Comparison of ENCODE assay signal across 19 cellular contexts in genomic region chr1:155033524-155033923, GRCh38. TPM values are rescaled to one million over a fixed set of nuclear protein-coding genes. Genes with fewer than 3 reads are reported as not detected.
DNase-seq lines count a peak whose midpoint lies in the region; ATAC-seq, FAIRE-seq and TF ChIP-seq lines count a peak whose summit lies in the region.
"Had no signal": no experiment of that assay in that cellular context is flagged by ENCODE, and none has a peak within 500 bp of the region (broad histone marks: within the 10 kb centered on the region; RNA-seq: fewer than 3 reads in every experiment).

TSS of gene DCST1 (plus strand) at chr1:155033824. CDS start at chr1:155034037, 213 bp downstream.
TSS of gene DCST2 (minus strand) at chr1:155033781. CDS start at chr1:155033701, 80 bp downstream.

- H4K5ac ChIP-seq in IMR-90 (ENCODE audit: low read depth, low read length) (no peak within 1 kb of the TSS), H1 (ENCODE audit: insufficient read length, low read depth, low read length) (no peak within 1 kb of the TSS), mesendoderm (ENCODE audit: low read length) (no peak within 1 kb of the TSS)

- H3K79me1 ChIP-seq in IMR-90 (ENCODE audit: low read depth in 1 of 2, low read length in 2 of 2) (no peaks in the 10 kb centered on the region), H1 (ENCODE audit: low read depth, low read length) (no peaks in the 10 kb centered on the region), mesendoderm (ENCODE audit: low read length) (no peaks in the 10 kb centered on the region)

- no peak within 1 kb of the TSS for H4K8ac ChIP-seq in IMR-90 (ENCODE audit: low read depth in 2 of 2, low read length in 2 of 2)
- H4K8ac ChIP-seq in H1 (ENCODE audit: extremely low read depth, insufficient read depth, low read length) = peak within 1 kb of the TSS; percentile 35
- no peak within 1 kb of the TSS for H4K8ac ChIP-seq in mesendoderm (ENCODE audit: low read depth, low read length)

- H3K4ac ChIP-seq in IMR-90 (ENCODE audit: low read depth, low read length) (no peak within 1 kb of the TSS), H1 (replicated peaks; ENCODE audit: insufficient read length, low read depth, low read length) (no peak within 1 kb of the TSS), mesendoderm (ENCODE audit: low read depth, low read length) (no peak within 1 kb of the TSS)

- H3K9me3 ChIP-seq in IMR-90 (ENCODE audit: control insufficient read depth, insufficient read depth, low read length) (no peaks in the 10 kb centered on the region), H1 (ENCODE audit: insufficient read depth in 2 of 2, low read depth in 1 of 2, low read length in 1 of 2) (no peaks in the 10 kb centered on the region)
- H3K9me3 ChIP-seq: BLaER1 treated with 17β-estradiol and CSF1 and Interleukin-3, amounts not matched to agents 10 nM and 100 nM; HAP-1 had no signal

- H3K23me2 ChIP-seq in H1 (ENCODE audit: low read depth, low read length) = no peaks in the 10 kb centered on the region

- no peak within 1 kb of the TSS for H3K4me3 Mint-ChIP-seq in progenitor cell of endocrine pancreas (ENCODE audit: low read depth)
- H3K4me3 Mint-ChIP-seq: B cell; CD8-positive, alpha-beta T cell had no signal

- no peak within 1 kb of the TSS for H4K91ac ChIP-seq in IMR-90 (ENCODE audit: insufficient read depth, low read depth, low read length)
- H4K91ac ChIP-seq in H1 (replicated peaks; ENCODE audit: insufficient read length, low read length) = no peak within 1 kb of the TSS

- POLR2A ChIA-PET in IMR-90 (lab: Charles Lee; ENCODE audit: unreplicated experiment) = no interaction called here
- POLR2A ChIA-PET in H1 (lab: Charles Lee; ENCODE audit: partially characterized antibody) = interaction anchor here (0.7 to 8.8 kb wide), 4 partner anchors 9 to 97 kb away, joined by 3 to 60 read pairs (median 5); partner anchors contain the start of gene PMVK

- H3K9me3 Mint-ChIP-seq in progenitor cell of endocrine pancreas (ENCODE audit: low read depth) = no peaks in the 10 kb centered on the region
- H3K9me3 Mint-ChIP-seq: CD8-positive, alpha-beta T cell had no signal

- no peaks in the 10 kb centered on the region for H3K36me3 Mint-ChIP-seq in progenitor cell of endocrine pancreas (ENCODE audit: insufficient read depth)
- H3K36me3 Mint-ChIP-seq: CD8-positive, alpha-beta T cell had no signal

- H3K56ac ChIP-seq in IMR-90 (ENCODE audit: extremely low read depth, insufficient read depth, low read length) (no peak within 1 kb of the TSS), H1 (replicated peaks; ENCODE audit: insufficient read length, low read depth, low read length) (no peak within 1 kb of the TSS), mesendoderm (ENCODE audit: low read length) (no peak within 1 kb of the TSS)

- H3K27ac Mint-ChIP-seq in progenitor cell of endocrine pancreas = peak within 1 kb of the TSS; percentile 30
- H3K27ac Mint-ChIP-seq: B cell; CD8-positive, alpha-beta T cell had no signal

- H3K27ac ChIP-seq in IMR-90 (ENCODE audit: insufficient read depth, low read length) = no peak within 1 kb of the TSS
- H3K27ac ChIP-seq in H1 (ENCODE audit: low read depth, low read length) = no peak within 1 kb of the TSS
- no peak within 1 kb of the TSS for H3K27ac ChIP-seq in mesendoderm (ENCODE audit: low read depth, low read length)
- H3K27ac ChIP-seq: BLaER1 treated with 17β-estradiol and CSF1 and Interleukin-3, amounts not matched to agents 10 nM and 100 nM; HL-60 had no signal

- peaks cover 5% of the 10 kb centered on the region; the same call in 1 of the 2 replicates for H3K9me1 ChIP-seq in IMR-90 (ENCODE audit: insufficient read depth, low read length)

- H2AFZ ChIP-seq in IMR-90 (replicated peaks; ENCODE audit: low read length, poor library complexity) (no peak within 1 kb of the TSS), H1 (ENCODE audit: low read length) (no peak within 1 kb of the TSS)

- no peak for ATAC-seq in IMR-90 (ENCODE audit: low read depth)
- ATAC-seq: CD8-positive, alpha-beta T cell had no signal

- TF ChIP-seq POLR2A in IMR-90 (IDR thresholded peaks at IDR 0.05; ENCODE audit: low read depth, low read length) (no peak), H1 (IDR thresholded peaks at IDR 0.05; ENCODE audit: control extremely low read depth in 1 of 2, low read depth in 2 of 2, low read length in 2 of 2) (no peak)

- H4K20me1 ChIP-seq in IMR-90 (ENCODE audit: insufficient read depth, low read length) (no peaks in the 10 kb centered on the region; the same call in 1 of the 2 replicates), H1 (replicated peaks in 1 of 2; ENCODE audit: control insufficient read depth in 1 of 2, insufficient read depth in 2 of 2, low read length in 2 of 2) (no peaks in the 10 kb centered on the region)
- H4K20me1 ChIP-seq: BLaER1 treated with 17β-estradiol and CSF1 and Interleukin-3, amounts not matched to agents 10 nM and 100 nM had no signal

- dilution Hi-C loops in IMR-90 (cut with HindIII; ENCODE audit: low sequenced_read_pairs, unreplicated experiment) = no loop called here

- no peak within 1 kb of the TSS; the same call in 1 of the 2 replicates for H3K23ac ChIP-seq in IMR-90 (ENCODE audit: low read depth, low read length)
- H3K23ac ChIP-seq in H1 (ENCODE audit: insufficient read length) = no peak within 1 kb of the TSS
- H3K23ac ChIP-seq in mesendoderm (ENCODE audit: low read length) = peak within 1 kb of the TSS; percentile 57

- H3K27me3 ChIP-seq in IMR-90 (ENCODE audit: control insufficient read depth, insufficient read depth, low read length) (peaks cover 45% of the 10 kb centered on the region), H1 (replicated peaks in 1 of 4; ENCODE audit: control insufficient read depth in 3 of 4, extremely low read depth in 1 of 4, insufficient read depth in 3 of 4, low read length in 3 of 4) (peaks cover 0 to 2% (median 0%) of the 10 kb centered on the region in 4 experiments; a peak in 2 of 7 replicates), mesendoderm (ENCODE audit: insufficient read depth, low read length, poor library complexity) (no peaks in the 10 kb centered on the region)
- H3K27me3 ChIP-seq: BLaER1 treated with 17β-estradiol and CSF1 and Interleukin-3, amounts not matched to agents 10 nM and 100 nM had no signal

- H2BK120ac ChIP-seq in IMR-90 (ENCODE audit: low read depth, low read length) (no peak within 1 kb of the TSS), H1 (replicated peaks; ENCODE audit: low read depth, low read length) (no peak within 1 kb of the TSS), mesendoderm (ENCODE audit: low read depth, low read length) (no peak within 1 kb of the TSS)

- H2BK15ac ChIP-seq in IMR-90 (ENCODE audit: low read depth, low read length) = no peak within 1 kb of the TSS
- H2BK15ac ChIP-seq in H1 (ENCODE audit: low read length) = no peak within 1 kb of the TSS
- H2BK15ac ChIP-seq in mesendoderm (replicated peaks; ENCODE audit: low read depth) = no peak within 1 kb of the TSS

- TF ChIP-seq RAD21 in IMR-90 (IDR thresholded peaks at IDR 0.05; ENCODE audit: low read length) (no peak), H1 (IDR thresholded peaks at IDR 0.05 in 1 of 2, conservative IDR thresholded peaks at IDR 0.05 in 1 of 2; ENCODE audit: low read depth in 2 of 2, low read length in 2 of 2) (no peak)

- H3K4me3 ChIP-seq in IMR-90 (ENCODE audit: insufficient read depth, low read depth, low read length) = no peak within 1 kb of the TSS
- no peak within 1 kb of the TSS for H3K4me3 ChIP-seq in H1 (ENCODE audit: extremely low read depth in 1 of 4, insufficient read depth in 2 of 4, low read depth in 3 of 4, low read length in 4 of 4)
- H3K4me3 ChIP-seq in mesendoderm (ENCODE audit: low read length) = no peak within 1 kb of the TSS
- H3K4me3 ChIP-seq: BLaER1 treated with 17β-estradiol and CSF1 and Interleukin-3, amounts not matched to agents 10 nM and 100 nM; HAP-1 had no signal

- H2BK20ac ChIP-seq in IMR-90 (ENCODE audit: low read depth, low read length) (no peak within 1 kb of the TSS), H1 (ENCODE audit: low read length) (no peak within 1 kb of the TSS)

- no TSS peak for BruUV-seq in IMR-90 (replicated peaks; lab: Mats Ljungman, UMichigan)

- no peak within 1 kb of the TSS for H3K18ac ChIP-seq in IMR-90 (ENCODE audit: low read depth, low read length)
- H3K18ac ChIP-seq in H1 (ENCODE audit: extremely low read depth, low read length) = no peak within 1 kb of the TSS
- no peak within 1 kb of the TSS for H3K18ac ChIP-seq in mesendoderm (ENCODE audit: low read length)

- H3K9ac ChIP-seq in IMR-90 (ENCODE audit: low read depth, low read length) (no peak within 1 kb of the TSS), H1 (replicated peaks in 1 of 4; ENCODE audit: extremely low read depth in 1 of 4, low read depth in 3 of 4, low read length in 3 of 4) (no peak within 1 kb of the TSS), mesendoderm (ENCODE audit: low read length) (no peak within 1 kb of the TSS)
- H3K9ac ChIP-seq: BLaER1 treated with 17β-estradiol and CSF1 and Interleukin-3, amounts not matched to agents 10 nM and 100 nM had no signal

- H2AK5ac ChIP-seq in IMR-90 (ENCODE audit: low read depth, low read length) (no peak within 1 kb of the TSS), H1 (ENCODE audit: low read depth, low read length) (no peak within 1 kb of the TSS), mesendoderm (ENCODE audit: low read length) (no peak within 1 kb of the TSS)

- intact Hi-C loops in IMR-90 (cut with micrococcal nuclease) = no loop called here

- no peak within 1 kb of the TSS for H2BK12ac ChIP-seq in H1 (ENCODE audit: low read depth, low read length)

- TF ChIP-seq EP300 in H1 (IDR thresholded peaks at IDR 0.05; ENCODE audit: borderline replicate concordance in 1 of 2, low read depth in 2 of 2, low read length in 2 of 2) = no peak

- H3K4me1 Mint-ChIP-seq in progenitor cell of endocrine pancreas (ENCODE audit: low read depth) = peaks cover under 1% of the 10 kb centered on the region
- H3K4me1 Mint-ChIP-seq: B cell had no signal

- H3K27me3 Mint-ChIP-seq in progenitor cell of endocrine pancreas = peaks cover 19% of the 10 kb centered on the region

- no peaks in the 10 kb centered on the region for H3K36me3 ChIP-seq in IMR-90 (ENCODE audit: control insufficient read depth, insufficient read depth, low read length)
- no peaks in the 10 kb centered on the region for H3K36me3 ChIP-seq in H1 (ENCODE audit: control insufficient read depth in 2 of 4, insufficient read depth in 4 of 4, low read length in 3 of 4)
- no peaks in the 10 kb centered on the region for H3K36me3 ChIP-seq in mesendoderm (ENCODE audit: control insufficient read depth, insufficient read depth, low read length)
- H3K36me3 ChIP-seq: BLaER1 treated with 17β-estradiol and CSF1 and Interleukin-3, amounts not matched to agents 10 nM and 100 nM; HAP-1 had no signal

- H3K79me2 ChIP-seq in H1 (ENCODE audit: control insufficient read depth in 1 of 2, insufficient read depth in 2 of 2, low read length in 2 of 2) = no peaks in the 10 kb centered on the region
- H3K79me2 ChIP-seq in mesendoderm (ENCODE audit: control insufficient read depth, insufficient read depth, low read length) = no peaks in the 10 kb centered on the region

- H3K4me2 ChIP-seq in IMR-90 (ENCODE audit: low read depth, low read length) = no peak within 1 kb of the TSS
- H3K4me2 ChIP-seq in H1 (ENCODE audit: insufficient read depth in 1 of 2, low read depth in 2 of 2, low read length in 2 of 2) = no peak within 1 kb of the TSS
- H3K4me2 ChIP-seq in mesendoderm (ENCODE audit: low read length) = no peak within 1 kb of the TSS
- H3K4me2 ChIP-seq: BLaER1 treated with 17β-estradiol and CSF1 and Interleukin-3, amounts not matched to agents 10 nM and 100 nM had no signal

- 73% methylated on average over 3 of the region's 9 CpGs; no CpG with 5 or more reads in 1 of the 2 experiments for WGBS in IMR-90 (ENCODE audit: extremely low coverage in 2 of 2, insufficient read length in 1 of 2), 2 experiments
- 93% methylated on average over 9 of the region's 9 CpGs; no CpG with 5 or more reads in 1 of the 2 experiments for WGBS in H1 (ENCODE audit: extremely low coverage in 1 of 2, insufficient coverage in 1 of 2, insufficient read length in 1 of 2, insufficient replicate concordance in 2 of 2, low coverage in 1 of 2, low lambda C conversion rate in 2 of 2, missing lambda C conversion rate in 1 of 2), 2 experiments
- no CpG with 5 or more reads among the region's 9 CpGs for WGBS in mesendoderm (ENCODE audit: extremely low coverage, insufficient coverage, low lambda C conversion rate)

- H3K4me1 ChIP-seq in IMR-90 (ENCODE audit: control insufficient read depth, insufficient read depth, low read length) (peaks cover 1% of the 10 kb centered on the region; the same call in 1 of the 2 replicates), H1 (replicated peaks in 1 of 4; ENCODE audit: control insufficient read depth in 3 of 4, insufficient read depth in 4 of 4, low read length in 3 of 4) (no peaks in the 10 kb centered on the region; a peak in 1 of 7 replicates), mesendoderm (ENCODE audit: control insufficient read depth, low read depth, low read length) (no peaks in the 10 kb centered on the region)
- H3K4me1 ChIP-seq: HAP-1 had no signal

- no peak for TF ChIP-seq CTCF in IMR-90 (conservative IDR thresholded peaks at IDR 0.05; ENCODE audit: low read depth, low read length)
- no peak for TF ChIP-seq CTCF in H1 (IDR thresholded peaks at IDR 0.05; ENCODE audit: control extremely low read depth in 1 of 3, insufficient read depth in 1 of 3, low read depth in 1 of 3, low read length in 3 of 3)
- no peak for TF ChIP-seq CTCF in progenitor cell of endocrine pancreas (IDR thresholded peaks at IDR 0.05; ENCODE audit: unreplicated experiment)

- FAIRE-seq in H1 (lab: Jason Lieb, UNC) = no peak

- H2BK5ac ChIP-seq in IMR-90 (ENCODE audit: low read depth, low read length, poor library complexity, severe bottlenecking) (no peak within 1 kb of the TSS), H1 (ENCODE audit: low read depth, low read length) (no peak within 1 kb of the TSS), mesendoderm (ENCODE audit: low read length) (no peak within 1 kb of the TSS)

- CTCF ChIA-PET in IMR-90 (lab: Yijun Ruan, JAX) (no interaction called here), H1 (lab: Charles Lee; ENCODE audit: partially characterized antibody) (interaction anchor here (0.9 to 9.5 kb wide), 6 partner anchors 11 to 27 kb away, joined by 3 to 76 read pairs (median 14); partner anchors contain the start of gene ADAM15)

- in situ Hi-C loops in IMR-90 (cut with MboI; ENCODE audit: low sequenced_read_pairs) = no loop called here

- H3K14ac ChIP-seq in IMR-90 (replicated peaks; ENCODE audit: low read depth, low read length) = no peak within 1 kb of the TSS
- H3K14ac ChIP-seq in H1 (ENCODE audit: insufficient read length) = no peak within 1 kb of the TSS

- no peak for DNase-seq in IMR-90
- DNase-seq in H1 (ENCODE audit: low read depth in 1 of 2, low spot score in 2 of 2) = no peak
- DNase-seq in mesendoderm = no peak
- no peak for DNase-seq in progenitor cell of endocrine pancreas (ENCODE audit: low spot score, unreplicated experiment)
- DNase-seq in activated CD4-positive, alpha-beta T cell treated with anti-CD3 and anti-CD28 coated beads for 48 hours = no peak
- no peak for DNase-seq in stimulated activated CD4-positive, alpha-beta T cell treated with anti-CD3 and anti-CD28 coated beads, Interleukin-15, amount 100 ng/mL, for 24 hours
- DNase-seq in NCI-H2171 (lab: John Stamatoyannopoulos, UW) = no peak
- no peak for DNase-seq in nucleus accumbens (lab: John Stamatoyannopoulos, UW)
- DNase-seq: 8988T; Calu3; CD8-positive, alpha-beta T cell; DMS79 treated with DMSO at 0.1 percent for 48 hours; GF-D8 had no signal

- H2AK9ac ChIP-seq in IMR-90 (replicated peaks; ENCODE audit: low read depth, low read length, poor library complexity) = peak within 1 kb of the TSS; percentile 55

RNA-seq across cellular contexts. Expression of gene DCST1, which starts in this region (rescaled TPM):
- not detected in 2 replicates for total RNA-seq in IMR-90 (2012; rRNA removed)
- polyA plus RNA-seq in IMR-90 (2012; rRNA removed) = not detected in 2 replicates
- not detected in 2 replicates for polyA plus RNA-seq in IMR-90 (2012; cell fraction: cytosol; rRNA removed)
- polyA plus RNA-seq in IMR-90 (2012; cell fraction: nucleus; rRNA removed; ENCODE audit: low replicate concordance) = 0.03 TPM in 1 of 2 replicates, not detected in the other
- total RNA-seq in H1 (2021; fragmentation: NEBNext Ultra II Directional; extraction: Animal tissue kit (Norgen Biotek cat#: 25700)) = not detected in 2 replicates
- polyA plus RNA-seq in H1 (2011; rRNA removed) = 0.03 TPM in 1 of 2 replicates, not detected in the other
- not detected for polyA plus RNA-seq in H1 (2011; cell fraction: cytosol; rRNA removed)
- 0.24 TPM for polyA plus RNA-seq in H1 (2011; cell fraction: nucleus; rRNA removed)
- polyA plus RNA-seq in H1 (2012, experiment 1 of 2) = 0.08 TPM in 1 of 4 replicates, not detected in the others
- not detected for polyA plus RNA-seq in H1 (2012, experiment 2 of 2)
- 0.06 TPM for polyA plus RNA-seq in H1 (2013, experiment 1 of 2)
- not detected for polyA plus RNA-seq in H1 (2013, experiment 2 of 2)
- not detected in 2 replicates for polyA minus RNA-seq in H1 (2011; rRNA and poly(A)+ RNA removed)
- not detected for polyA minus RNA-seq in H1 (2011; cell fraction: cytosol; rRNA and poly(A)+ RNA removed)
- polyA minus RNA-seq in H1 (2011; cell fraction: nucleus; rRNA and poly(A)+ RNA removed) = not detected
- polyA plus RNA-seq in mesendoderm (2013, experiment 1 of 2) = not detected
- polyA plus RNA-seq in mesendoderm (2013, experiment 2 of 2) = not detected
- total RNA-seq in progenitor cell of endocrine pancreas = not detected in 2 replicates
- total RNA-seq: B cell, H4, HT1080 had no signal

RNA-seq across cellular contexts. Expression of gene DCST2, which starts in this region (rescaled TPM):
- total RNA-seq in IMR-90 (2012; rRNA removed) = not detected in 2 replicates
- polyA plus RNA-seq in IMR-90 (2012; rRNA removed) = 0.14 and 0.30 TPM in 2 replicates
- polyA plus RNA-seq in IMR-90 (2012; cell fraction: cytosol; rRNA removed) = 0.04 and 0.19 TPM in 2 replicates
- polyA plus RNA-seq in IMR-90 (2012; cell fraction: nucleus; rRNA removed; ENCODE audit: low replicate concordance) = 2.9 TPM in 2 replicates
- total RNA-seq in H1 (2021; fragmentation: NEBNext Ultra II Directional; extraction: Animal tissue kit (Norgen Biotek cat#: 25700)) = 0.43 TPM in 1 of 2 replicates, not detected in the other
- 1.7 and 2.1 TPM in 2 replicates for polyA plus RNA-seq in H1 (2011; rRNA removed)
- polyA plus RNA-seq in H1 (2011; cell fraction: cytosol; rRNA removed) = 1.9 TPM
- 10.2 TPM for polyA plus RNA-seq in H1 (2011; cell fraction: nucleus; rRNA removed)
- 0.26 to 1.0 TPM (median 0.74 TPM) in 4 replicates for polyA plus RNA-seq in H1 (2012, experiment 1 of 2)
- polyA plus RNA-seq in H1 (2012, experiment 2 of 2) = 0.13 TPM
- 0.53 TPM for polyA plus RNA-seq in H1 (2013, experiment 1 of 2)
- 0.26 TPM for polyA plus RNA-seq in H1 (2013, experiment 2 of 2)
- polyA minus RNA-seq in H1 (2011; rRNA and poly(A)+ RNA removed) = 0.07 and 1.6 TPM in 2 replicates
- not detected for polyA minus RNA-seq in H1 (2011; cell fraction: cytosol; rRNA and poly(A)+ RNA removed)
- polyA minus RNA-seq in H1 (2011; cell fraction: nucleus; rRNA and poly(A)+ RNA removed) = 0.30 TPM
- polyA plus RNA-seq in mesendoderm (2013, experiment 1 of 2) = 0.03 TPM
- 0.03 TPM for polyA plus RNA-seq in mesendoderm (2013, experiment 2 of 2)
- total RNA-seq in progenitor cell of endocrine pancreas = 2.2 TPM in 2 replicates
- total RNA-seq: H4 had no signal
